2 cellular contexts compared by ENCODE assay signal in the genomic region with DNA sequence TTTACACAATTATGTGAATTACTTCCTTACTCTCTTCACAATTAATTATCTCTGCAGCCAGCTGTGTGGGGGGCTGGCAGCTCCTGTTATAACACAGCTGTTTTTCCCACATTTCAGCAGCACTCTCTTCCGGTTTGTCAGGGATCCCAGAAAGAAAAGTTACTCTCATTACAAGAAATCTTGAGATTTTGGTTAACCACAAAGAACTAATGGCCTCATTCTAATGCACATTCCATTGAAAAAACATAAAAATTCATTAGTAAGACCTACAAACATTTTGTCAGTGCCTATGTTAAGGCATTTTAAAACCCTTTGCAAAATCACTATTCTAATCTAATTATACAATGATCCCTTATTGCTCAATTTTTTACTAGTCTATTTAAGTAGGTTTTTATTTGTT.
TF ChIP-seq lines count a peak whose summit lies in the region.

No MANE protein-coding gene starts in this region.

TF ChIP-seq in GM23338, 12 proteins besides CTCF, POLR2A, EP300 and RAD21 (continues in another document):
- TF ChIP-seq, protein P1, sequence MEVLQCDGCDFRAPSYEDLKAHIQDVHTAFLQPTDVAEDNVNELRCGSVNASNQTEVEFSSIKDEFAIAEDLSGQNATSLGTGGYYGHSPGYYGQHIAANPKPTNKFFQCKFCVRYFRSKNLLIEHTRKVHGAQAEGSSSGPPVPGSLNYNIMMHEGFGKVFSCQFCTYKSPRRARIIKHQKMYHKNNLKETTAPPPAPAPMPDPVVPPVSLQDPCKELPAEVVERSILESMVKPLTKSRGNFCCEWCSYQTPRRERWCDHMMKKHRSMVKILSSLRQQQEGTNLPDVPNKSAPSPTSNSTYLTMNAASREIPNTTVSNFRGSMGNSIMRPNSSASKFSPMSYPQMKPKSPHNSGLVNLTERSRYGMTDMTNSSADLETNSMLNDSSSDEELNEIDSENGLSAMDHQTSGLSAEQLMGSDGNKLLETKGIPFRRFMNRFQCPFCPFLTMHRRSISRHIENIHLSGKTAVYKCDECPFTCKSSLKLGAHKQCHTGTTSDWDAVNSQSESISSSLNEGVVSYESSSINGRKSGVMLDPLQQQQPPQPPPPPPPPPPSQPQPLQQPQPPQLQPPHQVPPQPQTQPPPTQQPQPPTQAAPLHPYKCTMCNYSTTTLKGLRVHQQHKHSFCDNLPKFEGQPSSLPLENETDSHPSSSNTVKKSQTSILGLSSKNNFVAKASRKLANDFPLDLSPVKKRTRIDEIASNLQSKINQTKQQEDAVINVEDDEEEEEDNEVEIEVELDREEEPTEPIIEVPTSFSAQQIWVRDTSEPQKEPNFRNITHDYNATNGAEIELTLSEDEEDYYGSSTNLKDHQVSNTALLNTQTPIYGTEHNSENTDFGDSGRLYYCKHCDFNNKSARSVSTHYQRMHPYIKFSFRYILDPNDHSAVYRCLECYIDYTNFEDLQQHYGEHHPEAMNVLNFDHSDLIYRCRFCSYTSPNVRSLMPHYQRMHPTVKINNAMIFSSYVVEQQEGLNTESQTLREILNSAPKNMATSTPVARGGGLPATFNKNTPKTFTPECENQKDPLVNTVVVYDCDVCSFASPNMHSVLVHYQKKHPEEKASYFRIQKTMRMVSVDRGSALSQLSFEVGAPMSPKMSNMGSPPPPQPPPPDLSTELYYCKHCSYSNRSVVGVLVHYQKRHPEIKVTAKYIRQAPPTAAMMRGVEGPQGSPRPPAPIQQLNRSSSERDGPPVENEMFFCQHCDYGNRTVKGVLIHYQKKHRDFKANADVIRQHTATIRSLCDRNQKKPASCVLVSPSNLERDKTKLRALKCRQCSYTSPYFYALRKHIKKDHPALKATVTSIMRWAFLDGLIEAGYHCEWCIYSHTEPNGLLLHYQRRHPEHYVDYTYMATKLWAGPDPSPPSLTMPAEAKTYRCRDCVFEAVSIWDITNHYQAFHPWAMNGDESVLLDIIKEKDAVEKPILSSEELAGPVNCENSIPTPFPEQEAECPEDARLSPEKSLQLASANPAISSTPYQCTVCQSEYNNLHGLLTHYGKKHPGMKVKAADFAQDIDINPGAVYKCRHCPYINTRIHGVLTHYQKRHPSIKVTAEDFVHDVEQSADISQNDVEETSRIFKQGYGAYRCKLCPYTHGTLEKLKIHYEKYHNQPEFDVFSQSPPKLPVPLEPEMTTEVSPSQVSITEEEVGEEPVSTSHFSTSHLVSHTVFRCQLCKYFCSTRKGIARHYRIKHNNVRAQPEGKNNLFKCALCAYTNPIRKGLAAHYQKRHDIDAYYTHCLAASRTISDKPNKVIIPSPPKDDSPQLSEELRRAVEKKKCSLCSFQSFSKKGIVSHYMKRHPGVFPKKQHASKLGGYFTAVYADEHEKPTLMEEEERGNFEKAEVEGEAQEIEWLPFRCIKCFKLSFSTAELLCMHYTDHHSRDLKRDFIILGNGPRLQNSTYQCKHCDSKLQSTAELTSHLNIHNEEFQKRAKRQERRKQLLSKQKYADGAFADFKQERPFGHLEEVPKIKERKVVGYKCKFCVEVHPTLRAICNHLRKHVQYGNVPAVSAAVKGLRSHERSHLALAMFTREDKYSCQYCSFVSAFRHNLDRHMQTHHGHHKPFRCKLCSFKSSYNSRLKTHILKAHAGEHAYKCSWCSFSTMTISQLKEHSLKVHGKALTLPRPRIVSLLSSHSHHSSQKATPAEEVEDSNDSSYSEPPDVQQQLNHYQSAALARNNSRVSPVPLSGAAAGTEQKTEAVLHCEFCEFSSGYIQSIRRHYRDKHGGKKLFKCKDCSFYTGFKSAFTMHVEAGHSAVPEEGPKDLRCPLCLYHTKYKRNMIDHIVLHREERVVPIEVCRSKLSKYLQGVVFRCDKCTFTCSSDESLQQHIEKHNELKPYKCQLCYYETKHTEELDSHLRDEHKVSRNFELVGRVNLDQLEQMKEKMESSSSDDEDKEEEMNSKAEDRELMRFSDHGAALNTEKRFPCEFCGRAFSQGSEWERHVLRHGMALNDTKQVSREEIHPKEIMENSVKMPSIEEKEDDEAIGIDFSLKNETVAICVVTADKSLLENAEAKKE (CRISPR knock-in tag; IDR thresholded peaks at IDR 0.05), result no peak
- TF ChIP-seq, protein P2, sequence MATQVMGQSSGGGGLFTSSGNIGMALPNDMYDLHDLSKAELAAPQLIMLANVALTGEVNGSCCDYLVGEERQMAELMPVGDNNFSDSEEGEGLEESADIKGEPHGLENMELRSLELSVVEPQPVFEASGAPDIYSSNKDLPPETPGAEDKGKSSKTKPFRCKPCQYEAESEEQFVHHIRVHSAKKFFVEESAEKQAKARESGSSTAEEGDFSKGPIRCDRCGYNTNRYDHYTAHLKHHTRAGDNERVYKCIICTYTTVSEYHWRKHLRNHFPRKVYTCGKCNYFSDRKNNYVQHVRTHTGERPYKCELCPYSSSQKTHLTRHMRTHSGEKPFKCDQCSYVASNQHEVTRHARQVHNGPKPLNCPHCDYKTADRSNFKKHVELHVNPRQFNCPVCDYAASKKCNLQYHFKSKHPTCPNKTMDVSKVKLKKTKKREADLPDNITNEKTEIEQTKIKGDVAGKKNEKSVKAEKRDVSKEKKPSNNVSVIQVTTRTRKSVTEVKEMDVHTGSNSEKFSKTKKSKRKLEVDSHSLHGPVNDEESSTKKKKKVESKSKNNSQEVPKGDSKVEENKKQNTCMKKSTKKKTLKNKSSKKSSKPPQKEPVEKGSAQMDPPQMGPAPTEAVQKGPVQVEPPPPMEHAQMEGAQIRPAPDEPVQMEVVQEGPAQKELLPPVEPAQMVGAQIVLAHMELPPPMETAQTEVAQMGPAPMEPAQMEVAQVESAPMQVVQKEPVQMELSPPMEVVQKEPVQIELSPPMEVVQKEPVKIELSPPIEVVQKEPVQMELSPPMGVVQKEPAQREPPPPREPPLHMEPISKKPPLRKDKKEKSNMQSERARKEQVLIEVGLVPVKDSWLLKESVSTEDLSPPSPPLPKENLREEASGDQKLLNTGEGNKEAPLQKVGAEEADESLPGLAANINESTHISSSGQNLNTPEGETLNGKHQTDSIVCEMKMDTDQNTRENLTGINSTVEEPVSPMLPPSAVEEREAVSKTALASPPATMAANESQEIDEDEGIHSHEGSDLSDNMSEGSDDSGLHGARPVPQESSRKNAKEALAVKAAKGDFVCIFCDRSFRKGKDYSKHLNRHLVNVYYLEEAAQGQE (IDR thresholded peaks at IDR 0.05; ENCODE audit: unreplicated experiment), result no peak
- no peak for TF ChIP-seq JUNB (IDR thresholded peaks at IDR 0.05; ENCODE audit: unreplicated experiment)
- no peak for TF ChIP-seq ZNF114 (CRISPR knock-in tag; IDR thresholded peaks at IDR 0.05)
- TF ChIP-seq, protein P3, sequence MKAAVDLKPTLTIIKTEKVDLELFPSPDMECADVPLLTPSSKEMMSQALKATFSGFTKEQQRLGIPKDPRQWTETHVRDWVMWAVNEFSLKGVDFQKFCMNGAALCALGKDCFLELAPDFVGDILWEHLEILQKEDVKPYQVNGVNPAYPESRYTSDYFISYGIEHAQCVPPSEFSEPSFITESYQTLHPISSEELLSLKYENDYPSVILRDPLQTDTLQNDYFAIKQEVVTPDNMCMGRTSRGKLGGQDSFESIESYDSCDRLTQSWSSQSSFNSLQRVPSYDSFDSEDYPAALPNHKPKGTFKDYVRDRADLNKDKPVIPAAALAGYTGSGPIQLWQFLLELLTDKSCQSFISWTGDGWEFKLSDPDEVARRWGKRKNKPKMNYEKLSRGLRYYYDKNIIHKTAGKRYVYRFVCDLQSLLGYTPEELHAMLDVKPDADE (IDR thresholded peaks at IDR 0.05), result no peak
- TF ChIP-seq STAT1 (IDR thresholded peaks at IDR 0.05; ENCODE audit: unreplicated experiment), result no peak
- TF ChIP-seq POLR2AphosphoS5 (IDR thresholded peaks at IDR 0.05; ENCODE audit: low read depth), result no peak
- TF ChIP-seq CREB1 (CRISPR knock-in tag; IDR thresholded peaks at IDR 0.05; ENCODE audit: low read depth), result no peak
- TF ChIP-seq NANOG (IDR thresholded peaks at IDR 0.05; ENCODE audit: borderline replicate concordance), result no peak
- TF ChIP-seq ZNF331 (CRISPR knock-in tag; IDR thresholded peaks at IDR 0.05; ENCODE audit: low read depth), result no peak

TF ChIP-seq in SK-N-SH, 30 proteins besides CTCF, POLR2A, EP300 and RAD21 (continued from another document):
- TF ChIP-seq, protein P2 (IDR thresholded peaks at IDR 0.05; ENCODE audit: low read depth, low read length), result 0 out of 2 replicates have a peak, but pooled peaks have one; percentile 33
- TF ChIP-seq TCF12 (IDR thresholded peaks at IDR 0.05) (peak; percentile 95), ELF1 (IDR thresholded peaks at IDR 0.05) (peak; percentile 53), NFIC (IDR thresholded peaks at IDR 0.05; ENCODE audit: borderline replicate concordance) (peak; percentile 70), FOSL2 (IDR thresholded peaks at IDR 0.05; ENCODE audit: borderline replicate concordance, low read depth) (0 out of 2 replicates have a peak, but pooled peaks have one; percentile 11), JUND (IDR thresholded peaks at IDR 0.05) (peak; percentile 59; the same call in 1 of the 2 replicates), TAF1 (IDR thresholded peaks at IDR 0.05; ENCODE audit: borderline replicate concordance, low read depth, low read length) (no peak), FOXJ3 (CRISPR knock-in tag; IDR thresholded peaks at IDR 0.05) (no peak), TEAD4 (IDR thresholded peaks at IDR 0.05; ENCODE audit: borderline replicate concordance, insufficient read depth) (peak; percentile 90)
- TF ChIP-seq, protein P4, sequence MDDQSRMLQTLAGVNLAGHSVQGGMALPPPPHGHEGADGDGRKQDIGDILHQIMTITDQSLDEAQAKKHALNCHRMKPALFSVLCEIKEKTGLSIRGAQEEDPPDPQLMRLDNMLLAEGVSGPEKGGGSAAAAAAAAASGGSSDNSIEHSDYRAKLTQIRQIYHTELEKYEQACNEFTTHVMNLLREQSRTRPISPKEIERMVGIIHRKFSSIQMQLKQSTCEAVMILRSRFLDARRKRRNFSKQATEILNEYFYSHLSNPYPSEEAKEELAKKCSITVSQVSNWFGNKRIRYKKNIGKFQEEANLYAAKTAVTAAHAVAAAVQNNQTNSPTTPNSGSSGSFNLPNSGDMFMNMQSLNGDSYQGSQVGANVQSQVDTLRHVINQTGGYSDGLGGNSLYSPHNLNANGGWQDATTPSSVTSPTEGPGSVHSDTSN (IDR thresholded peaks at IDR 0.05), result peak; percentile 90
